1 cellular context compared by ENCODE assay signal in the genomic region with DNA sequence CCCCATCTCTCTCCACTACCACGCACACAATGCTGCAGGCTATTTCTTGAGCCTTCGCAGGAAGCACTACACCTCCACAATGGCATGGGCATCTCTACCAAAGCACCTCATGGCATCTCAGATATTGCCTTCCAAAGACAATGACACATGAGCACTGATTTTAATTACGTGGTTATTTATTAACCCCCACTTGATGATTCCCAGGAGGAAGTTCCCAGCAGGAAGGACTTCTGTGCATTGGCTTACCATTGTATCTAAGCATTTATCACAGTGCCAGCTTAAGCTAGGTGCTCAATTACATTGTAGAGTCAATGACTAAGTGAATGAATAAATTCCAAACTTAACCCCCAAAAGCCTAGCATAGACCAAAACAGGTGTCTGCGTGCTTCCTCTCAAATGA.
TF ChIP-seq lines count a peak whose summit lies in the region.

No MANE protein-coding gene starts in this region.

TF ChIP-seq in WTC11, 78 proteins besides CTCF, POLR2A, EP300 and RAD21 (continued from another document):
- TF ChIP-seq, protein P1, sequence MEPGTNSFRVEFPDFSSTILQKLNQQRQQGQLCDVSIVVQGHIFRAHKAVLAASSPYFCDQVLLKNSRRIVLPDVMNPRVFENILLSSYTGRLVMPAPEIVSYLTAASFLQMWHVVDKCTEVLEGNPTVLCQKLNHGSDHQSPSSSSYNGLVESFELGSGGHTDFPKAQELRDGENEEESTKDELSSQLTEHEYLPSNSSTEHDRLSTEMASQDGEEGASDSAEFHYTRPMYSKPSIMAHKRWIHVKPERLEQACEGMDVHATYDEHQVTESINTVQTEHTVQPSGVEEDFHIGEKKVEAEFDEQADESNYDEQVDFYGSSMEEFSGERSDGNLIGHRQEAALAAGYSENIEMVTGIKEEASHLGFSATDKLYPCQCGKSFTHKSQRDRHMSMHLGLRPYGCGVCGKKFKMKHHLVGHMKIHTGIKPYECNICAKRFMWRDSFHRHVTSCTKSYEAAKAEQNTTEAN (CRISPR knock-in tag; IDR thresholded peaks at IDR 0.05), result no peak
- TF ChIP-seq EMX1 (CRISPR knock-in tag; IDR thresholded peaks at IDR 0.05) (no peak), HMGA2 (CRISPR knock-in tag; IDR thresholded peaks at IDR 0.05) (no peak), RORB (CRISPR knock-in tag; IDR thresholded peaks at IDR 0.05) (no peak), JAZF1 (CRISPR knock-in tag; IDR thresholded peaks at IDR 0.05) (no peak), OVOL2 (CRISPR knock-in tag; IDR thresholded peaks at IDR 0.05; ENCODE audit: borderline replicate concordance) (no peak), ZBTB21 (CRISPR knock-in tag; IDR thresholded peaks at IDR 0.05; ENCODE audit: borderline replicate concordance) (no peak), ZNF263 (CRISPR knock-in tag; IDR thresholded peaks at IDR 0.05; ENCODE audit: low read depth) (no peak)
- TF ChIP-seq, protein P2, sequence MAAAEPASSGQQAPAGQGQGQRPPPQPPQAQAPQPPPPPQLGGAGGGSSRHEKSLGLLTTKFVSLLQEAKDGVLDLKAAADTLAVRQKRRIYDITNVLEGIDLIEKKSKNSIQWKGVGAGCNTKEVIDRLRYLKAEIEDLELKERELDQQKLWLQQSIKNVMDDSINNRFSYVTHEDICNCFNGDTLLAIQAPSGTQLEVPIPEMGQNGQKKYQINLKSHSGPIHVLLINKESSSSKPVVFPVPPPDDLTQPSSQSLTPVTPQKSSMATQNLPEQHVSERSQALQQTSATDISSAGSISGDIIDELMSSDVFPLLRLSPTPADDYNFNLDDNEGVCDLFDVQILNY (CRISPR knock-in tag; IDR thresholded peaks at IDR 0.05), result no peak
- TF ChIP-seq, protein P3, sequence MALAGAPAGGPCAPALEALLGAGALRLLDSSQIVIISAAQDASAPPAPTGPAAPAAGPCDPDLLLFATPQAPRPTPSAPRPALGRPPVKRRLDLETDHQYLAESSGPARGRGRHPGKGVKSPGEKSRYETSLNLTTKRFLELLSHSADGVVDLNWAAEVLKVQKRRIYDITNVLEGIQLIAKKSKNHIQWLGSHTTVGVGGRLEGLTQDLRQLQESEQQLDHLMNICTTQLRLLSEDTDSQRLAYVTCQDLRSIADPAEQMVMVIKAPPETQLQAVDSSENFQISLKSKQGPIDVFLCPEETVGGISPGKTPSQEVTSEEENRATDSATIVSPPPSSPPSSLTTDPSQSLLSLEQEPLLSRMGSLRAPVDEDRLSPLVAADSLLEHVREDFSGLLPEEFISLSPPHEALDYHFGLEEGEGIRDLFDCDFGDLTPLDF (CRISPR knock-in tag; IDR thresholded peaks at IDR 0.05), result no peak
